In genomic region chr16:73173396-73173795, GRCh38 we compare ENCODE assay signal across 15 cellular contexts.
DNase-seq lines count a peak whose midpoint lies in the region; ATAC-seq and TF ChIP-seq lines count a peak whose summit lies in the region.
"Had no signal": no experiment of that assay in that cellular context is flagged by ENCODE, and none has a peak within 500 bp of the region (broad histone marks: within the 10 kb centered on the region; RNA-seq: fewer than 3 reads in every experiment).

No MANE protein-coding gene starts in this region.

- TF ChIP-seq CTCF in HEK293 (tag by site-specific recombination; IDR thresholded peaks at IDR 0.05) = no peak
- no peak for TF ChIP-seq CTCF in esophagus muscularis mucosa (IDR thresholded peaks at IDR 0.05)
- TF ChIP-seq CTCF in thyroid gland (IDR thresholded peaks at IDR 0.05) = no peak
- TF ChIP-seq CTCF in mucosa of descending colon (IDR thresholded peaks at IDR 0.05) = no peak

- DNase-seq in esophagus muscularis mucosa (ENCODE audit: extremely low spot score) (no peak), mesenchymal stem cell (no peak), thyroid gland (no peak), mucosa of descending colon (no peak), SW480 (ENCODE audit: low spot score) (no peak)
- DNase-seq: activated CD8-positive, alpha-beta T cell treated with anti-CD3 and anti-CD28 coated beads for 36 hours; brain microvascular endothelial cell; hippocampal formation; NCI-H1930; NCI-H774 had no signal

- peaks cover 17% of the 10 kb centered on the region for H3K4me1 ChIP-seq in HEK293 (ENCODE audit: control insufficient read depth, insufficient read depth, low read length)
- peaks cover 11 to 25% (median 21%) of the 10 kb centered on the region in 4 donors for H3K4me1 ChIP-seq in esophagus muscularis mucosa
- no peaks in the 10 kb centered on the region for H3K4me1 ChIP-seq in mesenchymal stem cell (ENCODE audit: control insufficient read depth, insufficient read depth, low read depth, low read length)
- H3K4me1 ChIP-seq in thyroid gland = peaks cover 6 to 22% of the 10 kb centered on the region in 2 donors
- peaks cover 21% of the 10 kb centered on the region for H3K4me1 ChIP-seq in mucosa of descending colon (ENCODE audit: low read depth)

- intact Hi-C loops in esophagus muscularis mucosa (cut with DNase I) (loop anchor here (10.0 kb wide), 1 partner anchor 99 kb away; no protein-coding TSS in a partner anchor), thyroid gland (cut with DNase I) (loop anchor here (10.0 kb wide), 1 partner anchor 109 kb away; no protein-coding TSS in a partner anchor), mucosa of descending colon (cut with DNase I, micrococcal nuclease) (loop anchor here in 1 of 2 donors (10.0 kb wide), 1 partner anchor 339 kb away; no protein-coding TSS in a partner anchor)

- H4K8ac ChIP-seq in mesenchymal stem cell (ENCODE audit: low read length) = peak overlapping the region; percentile 9

- H3K36me3 ChIP-seq in HEK293 (ENCODE audit: control insufficient read depth in 2 of 2, insufficient read depth in 1 of 2, low read length in 2 of 2) (no peaks in the 10 kb centered on the region), esophagus muscularis mucosa (no peaks in the 10 kb centered on the region), mesenchymal stem cell (ENCODE audit: control insufficient read depth in 1 of 2, insufficient read depth in 2 of 2, low read depth in 1 of 2, low read length in 2 of 2) (no peaks in the 10 kb centered on the region), thyroid gland (no peaks in the 10 kb centered on the region), mucosa of descending colon (ENCODE audit: low read depth) (no peaks in the 10 kb centered on the region)
- H3K36me3 ChIP-seq: BLaER1 treated with 17β-estradiol and CSF1 and Interleukin-3, amounts not matched to agents 10 nM and 100 nM; brain microvascular endothelial cell had no signal

- H3K18ac ChIP-seq in mesenchymal stem cell (ENCODE audit: low read depth in 1 of 2, low read length in 2 of 2) = no peak overlapping the region

- H2BK5ac ChIP-seq in mesenchymal stem cell (ENCODE audit: low read depth, low read length, poor library complexity, severe bottlenecking) = no peak overlapping the region

- ATAC-seq in mucosa of descending colon = no peak
- ATAC-seq in HG02852 (IDR thresholded peaks at IDR 0.05; ENCODE audit: unreplicated experiment) = no peak
- no peak for ATAC-seq in GM19328 (IDR thresholded peaks at IDR 0.05; ENCODE audit: unreplicated experiment)
- ATAC-seq: activated CD8-positive, alpha-beta T cell treated with anti-CD3 and anti-CD28 coated beads for 36 hours had no signal

- POLR2A ChIA-PET in HEK293 (lab: Yijun Ruan, JAX) = no interaction called here

- H3K27ac ChIP-seq in HEK293 (ENCODE audit: extremely low read depth, low read depth, low read length) = peak overlapping the region; percentile 85
- peak overlapping the region; percentile 54 to 59 (median 58) for H3K27ac ChIP-seq in esophagus muscularis mucosa (replicated peaks in 1 of 4)
- no peak overlapping the region for H3K27ac ChIP-seq in mesenchymal stem cell (ENCODE audit: low read length, poor library complexity, severe bottlenecking)
- H3K27ac ChIP-seq in thyroid gland = peak overlapping the region in 2 of 3 donors; percentile 38 to 45
- H3K27ac ChIP-seq: BLaER1 treated with 17β-estradiol and CSF1 and Interleukin-3, amounts not matched to agents 10 nM and 100 nM; brain microvascular endothelial cell; HL-60 had no signal

- no peak overlapping the region for H4K91ac ChIP-seq in mesenchymal stem cell (ENCODE audit: low read length)

- no peak overlapping the region for H2AK5ac ChIP-seq in mesenchymal stem cell (ENCODE audit: low read length, severe bottlenecking)

- no peaks in the 10 kb centered on the region for H3K79me1 ChIP-seq in mesenchymal stem cell (replicated peaks; ENCODE audit: low read length, poor library complexity, severe bottlenecking)

- H3K4ac ChIP-seq in mesenchymal stem cell (ENCODE audit: low read depth in 1 of 2, low read length in 2 of 2) = no peak overlapping the region

- H3K14ac ChIP-seq in mesenchymal stem cell (ENCODE audit: low read length in 2 of 2) = no peak overlapping the region

- TF ChIP-seq EP300 in esophagus muscularis mucosa (IDR thresholded peaks at IDR 0.05) = no peak

- H3K9me3 ChIP-seq in HEK293 (ENCODE audit: control insufficient read depth, insufficient read depth, low read depth, low read length) (no peaks in the 10 kb centered on the region), esophagus muscularis mucosa (no peaks in the 10 kb centered on the region), mesenchymal stem cell (ENCODE audit: control insufficient read depth, low read length) (no peaks in the 10 kb centered on the region), thyroid gland (no peaks in the 10 kb centered on the region), mucosa of descending colon (no peaks in the 10 kb centered on the region)
- H3K9me3 ChIP-seq: BLaER1 treated with 17β-estradiol and CSF1 and Interleukin-3, amounts not matched to agents 10 nM and 100 nM had no signal

- H3K27me3 ChIP-seq in esophagus muscularis mucosa (no peaks in the 10 kb centered on the region), mesenchymal stem cell (ENCODE audit: control insufficient read depth in 1 of 2, insufficient read depth in 1 of 2, low read length in 2 of 2) (peaks cover 0 to 8% of the 10 kb centered on the region in 2 experiments), thyroid gland (no peaks in the 10 kb centered on the region)
- H3K27me3 ChIP-seq: BLaER1 treated with 17β-estradiol and CSF1 and Interleukin-3, amounts not matched to agents 10 nM and 100 nM; brain microvascular endothelial cell had no signal

- H2BK12ac ChIP-seq in mesenchymal stem cell (ENCODE audit: low read length in 2 of 2) = no peak overlapping the region

- no peak overlapping the region for H2BK15ac ChIP-seq in mesenchymal stem cell (ENCODE audit: low read depth, poor library complexity, severe bottlenecking)

- H3K4me3 ChIP-seq in HEK293 (ENCODE audit: low read depth, low read length) (no peak overlapping the region), esophagus muscularis mucosa (peak overlapping the region in 1 of 4 donors; percentile 4), mesenchymal stem cell (ENCODE audit: insufficient read depth in 1 of 2, low read depth in 1 of 2, low read length in 2 of 2) (peak overlapping the region in 1 of 2 experiments; percentile 43), thyroid gland (replicated peaks in 1 of 3) (no peak overlapping the region), mucosa of descending colon (no peak overlapping the region)
- H3K4me3 ChIP-seq: BLaER1 treated with 17β-estradiol and CSF1 and Interleukin-3, amounts not matched to agents 10 nM and 100 nM had no signal

- no peak overlapping the region for H2AFZ ChIP-seq in mesenchymal stem cell (ENCODE audit: low read depth, low read length)

- TF ChIP-seq POLR2A in esophagus muscularis mucosa (IDR thresholded peaks at IDR 0.05; ENCODE audit: low read depth) (no peak), thyroid gland (IDR thresholded peaks at IDR 0.05) (no peak)

- no peak overlapping the region for H2BK120ac ChIP-seq in mesenchymal stem cell (ENCODE audit: low read depth, low read length)

- CTCF ChIA-PET in HEK293 (lab: Yijun Ruan, JAX) = interaction anchor here (0.5 kb wide), 1 partner anchor 77 kb away, joined by 3 read pairs; no protein-coding TSS in a partner anchor

- H3K23ac ChIP-seq in mesenchymal stem cell (ENCODE audit: low read length in 2 of 2) = no peak overlapping the region

- H3K9ac ChIP-seq in mesenchymal stem cell (ENCODE audit: low read length) = peak overlapping the region; percentile 84
- H3K9ac ChIP-seq: BLaER1 treated with 17β-estradiol and CSF1 and Interleukin-3, amounts not matched to agents 10 nM and 100 nM had no signal

- WGBS in esophagus muscularis mucosa = 54% methylated on average over 10 of the region's 11 CpGs
- 57% methylated on average over 11 of the region's 11 CpGs for whole genome bisulfite sequencing in mesenchymal stem cell
- WGBS in thyroid gland, 2 donors = 60 to 62% methylated on average over 11 of the region's 11 CpGs

- H3K4me2 ChIP-seq in mesenchymal stem cell (ENCODE audit: low read length, poor library complexity, severe bottlenecking) = no peak overlapping the region

TF ChIP-seq in HEK293, 187 proteins besides CTCF, POLR2A, EP300 and RAD21 (continues in another document):
- TF ChIP-seq ZNF704 (tag by site-specific recombination; IDR thresholded peaks at IDR 0.05) (no peak), ZSCAN5A (tag by site-specific recombination; IDR thresholded peaks at IDR 0.05) (no peak), ZNF416 (tag by site-specific recombination; IDR thresholded peaks at IDR 0.05) (no peak), ZNF843 (tag by site-specific recombination; IDR thresholded peaks at IDR 0.05) (no peak), ZNF571 (tag by site-specific recombination; IDR thresholded peaks at IDR 0.05) (no peak), ZNF157 (tag by site-specific recombination; IDR thresholded peaks at IDR 0.05) (no peak)
